Comparison of ENCODE assay signal across 19 cellular contexts in the genomic region with DNA sequence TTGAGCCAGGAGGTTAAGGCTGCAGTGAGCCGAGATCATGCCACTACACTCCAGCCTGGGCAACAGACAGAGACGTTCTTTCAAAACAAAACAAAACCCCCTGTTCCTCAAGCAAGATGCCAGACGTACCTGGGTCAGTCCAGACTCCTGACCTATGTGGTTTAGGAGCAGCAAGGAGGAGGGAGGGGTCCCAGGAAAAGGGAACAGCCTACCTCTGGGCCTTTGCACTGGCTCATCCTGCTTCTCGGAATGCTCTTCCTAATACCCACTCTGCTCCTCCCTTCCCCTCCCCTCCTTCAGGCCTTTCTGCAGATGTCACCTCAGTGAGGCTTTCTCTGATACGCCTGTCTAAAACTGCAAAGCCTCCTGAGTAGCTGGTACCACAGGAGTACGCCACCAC. TPM values are rescaled to one million over a fixed set of nuclear protein-coding genes. Genes with fewer than 3 reads are reported as not detected.
DNase-seq lines count a peak whose midpoint lies in the region; ATAC-seq and TF ChIP-seq lines count a peak whose summit lies in the region.
"Had no signal": no experiment of that assay in that cellular context is flagged by ENCODE, and none has a peak within 500 bp of the region (broad histone marks: within the 10 kb centered on the region; RNA-seq: fewer than 3 reads in every experiment).

No MANE protein-coding gene starts in this region.

- H3K9me3 ChIP-seq in CD4-positive, alpha-beta memory T cell (ENCODE audit: control insufficient read depth in 1 of 2, low read length in 2 of 2) = no peaks in the 10 kb centered on the region
- H3K9me3 ChIP-seq: breast epithelium, stomach had no signal

- H3K4me1 ChIP-seq in CD4-positive, alpha-beta memory T cell (ENCODE audit: insufficient read depth, low read length) = peaks cover 49% of the 10 kb centered on the region
- H3K4me1 ChIP-seq: breast epithelium, foreskin keratinocyte had no signal

- H3K9me3 Mint-ChIP-seq in CD4-positive, alpha-beta memory T cell = peaks cover 0 to 1% (median 0%) of the 10 kb centered on the region in 8 donors
- no peaks in the 10 kb centered on the region for H3K9me3 Mint-ChIP-seq in activated B cell treated with CpG ODN at 0.5 μM for 24 hours

- POLR2A ChIA-PET in CD4-positive, alpha-beta memory T cell (lab: Charles Lee; ENCODE audit: partially characterized antibody) = interaction anchor here (0.6 to 13.6 kb wide), 13 partner anchors 8 to 234 kb away, joined by 3 to 297 read pairs (median 7); partner anchors contain the start of genes HNRNPL, MRPS12, RINL and SARS2
- POLR2A ChIA-PET in activated B cell treated with CpG ODN at 0.5 μM for 24 hours (lab: Charles Lee) = interaction anchor here (0.6 to 9.3 kb wide), 20 partner anchors 8 to 494 kb away, joined by 3 to 463 read pairs (median 7); partner anchors contain the start of genes ECH1, HNRNPL, MRPS12 and NFKBIB

- no peaks in the 10 kb centered on the region for H3K27me3 ChIP-seq in CD4-positive, alpha-beta memory T cell (ENCODE audit: insufficient read depth, low read length)
- H3K27me3 ChIP-seq: breast epithelium, foreskin keratinocyte, stomach had no signal

- no peaks in the 10 kb centered on the region for H3K36me3 ChIP-seq in CD4-positive, alpha-beta memory T cell (ENCODE audit: insufficient read depth, low read length)
- H3K36me3 ChIP-seq: breast epithelium, stomach had no signal

- peaks cover 30 to 62% (median 47%) of the 10 kb centered on the region in 4 donors for H3K4me1 Mint-ChIP-seq in CD4-positive, alpha-beta memory T cell
- peaks cover 67% of the 10 kb centered on the region for H3K4me1 Mint-ChIP-seq in activated B cell treated with CpG ODN at 0.5 μM for 24 hours

- intact Hi-C loops in CD4-positive, alpha-beta memory T cell (cut with micrococcal nuclease) = no loop called here
- intact Hi-C loops in activated B cell treated with CpG ODN at 0.5 μM for 24 hours (cut with micrococcal nuclease) = loop anchor here (5.0 to 10.0 kb wide), 2 partner anchors 131 to 314 kb away; no protein-coding TSS in a partner anchor

- no peaks in the 10 kb centered on the region for H3K27me3 Mint-ChIP-seq in CD4-positive, alpha-beta memory T cell
- no peaks in the 10 kb centered on the region for H3K27me3 Mint-ChIP-seq in activated B cell treated with CpG ODN at 0.5 μM for 24 hours

- DNase-seq in 8988T (peak; percentile 45), activated B cell treated with CpG ODN at 0.5 μM for 24 hours (no peak), islet precursor cell (peak; percentile 62), mesenteric fat pad (ENCODE audit: low spot score) (no peak), DMS53 treated with DMSO at 0.1 percent for 48 hours (lab: John Stamatoyannopoulos, UW; ENCODE audit: unreplicated experiment) (no peak), NCI-H2081 treated with DMSO at 0.1 percent for 48 hours (lab: John Stamatoyannopoulos, UW) (no peak)
- DNase-seq in CD4-positive, alpha-beta memory T cell = no peak
- DNase-seq: DND-41, foreskin keratinocyte, KG1, mammary epithelial cell, NCI-H1417 treated with DMSO at 0.1 percent for 48 hours, NCI-H345, PC-9, stomach had no signal

- peak overlapping the region; percentile 74 to 94 (median 91) for H3K4me3 Mint-ChIP-seq in CD4-positive, alpha-beta memory T cell
- peak overlapping the region; percentile 92 for H3K4me3 Mint-ChIP-seq in activated B cell treated with CpG ODN at 0.5 μM for 24 hours

- CTCF ChIA-PET in CD4-positive, alpha-beta memory T cell (lab: Charles Lee; ENCODE audit: partially characterized antibody) = interaction anchor here (0.6 to 4.5 kb wide), 14 partner anchors 8 to 106 kb away, joined by 3 to 45 read pairs (median 10); partner anchors contain the start of genes ECH1 and RINL
- CTCF ChIA-PET in activated B cell treated with CpG ODN at 0.5 μM for 24 hours (lab: Charles Lee) = interaction anchor here (0.8 to 3.8 kb wide), 12 partner anchors 8 to 466 kb away, joined by 3 to 35 read pairs (median 8); partner anchors contain the start of genes ECH1, FAM98C, HNRNPL and MRPS12

- H3K4me3 ChIP-seq in CD4-positive, alpha-beta memory T cell (ENCODE audit: low read length in 2 of 2) = no peak overlapping the region
- H3K4me3 ChIP-seq: PC-9 had no signal

- no peak overlapping the region for H3K27ac ChIP-seq in CD4-positive, alpha-beta memory T cell (ENCODE audit: low read depth, low read length)
- H3K27ac ChIP-seq: foreskin keratinocyte, PC-9 had no signal

- ATAC-seq in activated B cell treated with CpG ODN at 0.5 μM for 24 hours (ENCODE audit: low read depth) = no peak
- no peak for ATAC-seq in GM18520 (IDR thresholded peaks at IDR 0.05; ENCODE audit: unreplicated experiment)
- ATAC-seq: activated CD4-positive, CD25-positive, alpha-beta regulatory T cell treated with anti-CD3 and anti-CD28 coated beads, Interleukin-2, amount 50 U/mL, for 24 hours; foreskin keratinocyte; HCT116 had no signal

- no peak for TF ChIP-seq CTCF in activated B cell treated with CpG ODN at 0.5 μM for 24 hours (IDR thresholded peaks at IDR 0.05)

- H3K27ac Mint-ChIP-seq in CD4-positive, alpha-beta memory T cell = peak overlapping the region; percentile 56 to 97 (median 83)
- peak overlapping the region; percentile 91 for H3K27ac Mint-ChIP-seq in activated B cell treated with CpG ODN at 0.5 μM for 24 hours

- peaks cover 5 to 29% of the 10 kb centered on the region in 2 donors for H3K36me3 Mint-ChIP-seq in CD4-positive, alpha-beta memory T cell
- H3K36me3 Mint-ChIP-seq in activated B cell treated with CpG ODN at 0.5 μM for 24 hours (ENCODE audit: low read depth) = peaks cover 30% of the 10 kb centered on the region

RNA-seq across cellular contexts. Expression of gene RINL, which starts 9.5 kb away (rescaled TPM):
- total RNA-seq in CD4-positive, alpha-beta memory T cell = 10 to 100 TPM; 64.4 to 65.9 TPM
- polyA plus RNA-seq in CD4-positive, alpha-beta memory T cell = 10 to 100 TPM; 20.9 to 53.3 TPM
- total RNA-seq in activated B cell treated with CpG ODN at 0.5 μM for 24 hours = 53.5 and 65.0 TPM in 2 replicates
- total RNA-seq in mesenteric fat pad = 8.9 TPM

RNA-seq across cellular contexts. Expression of gene HNRNPL, which starts 18.8 kb away (rescaled TPM):
- total RNA-seq in CD4-positive, alpha-beta memory T cell = 100 to 1,000 TPM; 329 to 351 TPM
- 10 to 100 TPM; 15.2 to 76.0 TPM for polyA plus RNA-seq in CD4-positive, alpha-beta memory T cell
- 528 and 546 TPM in 2 replicates for total RNA-seq in activated B cell treated with CpG ODN at 0.5 μM for 24 hours
- total RNA-seq in mesenteric fat pad = 231 TPM

RNA-seq across cellular contexts. Expression of gene SIRT2, which starts 30.9 kb away (rescaled TPM):
- total RNA-seq in CD4-positive, alpha-beta memory T cell = 10 to 100 TPM; 47.0 to 50.0 TPM
- 10 to 100 TPM; 39.0 to 51.7 TPM for polyA plus RNA-seq in CD4-positive, alpha-beta memory T cell
- total RNA-seq in activated B cell treated with CpG ODN at 0.5 μM for 24 hours (28.4 and 32.7 TPM in 2 replicates), mesenteric fat pad (60.2 TPM)

RNA-seq across cellular contexts. Expression of gene NFKBIB, which starts 31.2 kb away (rescaled TPM):
- 10 to 100 TPM; 23.9 to 26.0 TPM for total RNA-seq in CD4-positive, alpha-beta memory T cell
- 10 to 100 TPM in 1 of 2 donors, 1 to 10 TPM in 1; 7.2 to 15.2 TPM for polyA plus RNA-seq in CD4-positive, alpha-beta memory T cell
- 45.5 and 49.5 TPM in 2 replicates for total RNA-seq in activated B cell treated with CpG ODN at 0.5 μM for 24 hours
- 24.2 TPM for total RNA-seq in mesenteric fat pad

RNA-seq across cellular contexts. Expression of gene ECH1, which starts 37.0 kb away (rescaled TPM):
- 100 to 1,000 TPM; 135 to 143 TPM for total RNA-seq in CD4-positive, alpha-beta memory T cell
- 100 to 1,000 TPM; 245 to 294 TPM for polyA plus RNA-seq in CD4-positive, alpha-beta memory T cell
- total RNA-seq in activated B cell treated with CpG ODN at 0.5 μM for 24 hours (152 and 164 TPM in 2 replicates), mesenteric fat pad (302 TPM)

Comparison
In these comparisons a context has a peak if more than half of its experiments do, and no peak if none do; other contexts are left out.
1. DNase-seq: peak in 8988T (single experiment) and islet precursor cell (single experiment); none in CD4-positive, alpha-beta memory T cell (0 of 5), activated B cell treated with CpG ODN at 0.5 μM for 24 hours (single experiment), mesenteric fat pad (single experiment), DMS53 treated with DMSO at 0.1 percent for 48 hours (single experiment) and NCI-H2081 treated with DMSO at 0.1 percent for 48 hours (single experiment).